ENCODE assay signal across 21 cellular contexts in genomic region chr4:190018201-190018920, GRCh38. TPM values are rescaled to one million over a fixed set of nuclear protein-coding genes. Genes with fewer than 3 reads are reported as not detected.
DNase-seq lines count a peak whose midpoint lies in the region; ATAC-seq and TF ChIP-seq lines count a peak whose summit lies in the region.
"Had no signal": no experiment of that assay in that cellular context is flagged by ENCODE, and none has a peak within 500 bp of the region (broad histone marks: within the 10 kb centered on the region; RNA-seq: fewer than 3 reads in every experiment).

No MANE protein-coding gene starts in this region.

- H3K9me3 Mint-ChIP-seq in activated CD4-positive, alpha-beta T cell treated with anti-CD3 and anti-CD28 coated beads, Interleukin-2, amount 10 ng/mL, durations not matched to agents 24 days and 14 days, result peaks cover 31% of the 10 kb centered on the region
- H3K9me3 Mint-ChIP-seq in GM23338, result peaks cover 50% of the 10 kb centered on the region
- no peaks in the 10 kb centered on the region for H3K9me3 Mint-ChIP-seq in central memory CD8-positive, alpha-beta T cell
- H3K9me3 Mint-ChIP-seq in natural killer cell treated with Interleukin-12 subunit alpha and Interleukin-12 subunit beta and Interleukin-15 and Interleukin-18, amount 100 ng/mL, for 72 hours, result no peaks in the 10 kb centered on the region

- H3K9me2 ChIP-seq in GM23338 (ENCODE audit: insufficient read depth), result no peaks in the 10 kb centered on the region

- H4K20me1 ChIP-seq in GM23338 (replicated peaks; ENCODE audit: insufficient read depth), result peaks cover 5% of the 10 kb centered on the region; the same call in 1 of the 2 replicates

- no peak overlapping the region for H3K4me3 Mint-ChIP-seq in activated CD4-positive, alpha-beta T cell treated with anti-CD3 and anti-CD28 coated beads, Interleukin-2, amount 10 ng/mL, durations not matched to agents 24 days and 14 days
- peak overlapping the region; percentile 70 for H3K4me3 Mint-ChIP-seq in GM23338
- H3K4me3 Mint-ChIP-seq in central memory CD8-positive, alpha-beta T cell, result peak overlapping the region; percentile 1
- peak overlapping the region; percentile 7 for H3K4me3 Mint-ChIP-seq in natural killer cell treated with Interleukin-12 subunit alpha and Interleukin-12 subunit beta and Interleukin-15 and Interleukin-18, amount 100 ng/mL, for 72 hours

- H3F3A ChIP-seq in GM23338 (replicated peaks; ENCODE audit: low read depth), result 0 out of 2 replicates have a peak, but pooled peaks cover 2% of the 10 kb centered on the region

- peaks cover 21% of the 10 kb centered on the region for H3K36me3 Mint-ChIP-seq in activated CD4-positive, alpha-beta T cell treated with anti-CD3 and anti-CD28 coated beads, Interleukin-2, amount 10 ng/mL, durations not matched to agents 24 days and 14 days (ENCODE audit: low read depth)
- peaks cover 15% of the 10 kb centered on the region; the same call in 2 of the 3 replicates for H3K36me3 Mint-ChIP-seq in GM23338 (ENCODE audit: low read depth)
- peaks cover 15% of the 10 kb centered on the region for H3K36me3 Mint-ChIP-seq in central memory CD8-positive, alpha-beta T cell (ENCODE audit: insufficient read depth)
- peaks cover 18% of the 10 kb centered on the region for H3K36me3 Mint-ChIP-seq in natural killer cell treated with Interleukin-12 subunit alpha and Interleukin-12 subunit beta and Interleukin-15 and Interleukin-18, amount 100 ng/mL, for 72 hours

- intact Hi-C loops in activated CD4-positive, alpha-beta T cell treated with anti-CD3 and anti-CD28 coated beads, Interleukin-2, amount 10 ng/mL, durations not matched to agents 24 days and 14 days (cut with micrococcal nuclease), result no loop called here

- H3K4me3 ChIP-seq in GM23338 (peak overlapping the region; percentile 54), coronary artery (no peak overlapping the region)
- H3K4me3 ChIP-seq: colonic mucosa, K562, mucosa of descending colon had no signal

- TF ChIP-seq CTCF in GM23338 (conservative IDR thresholded peaks at IDR 0.05; ENCODE audit: low read depth in 2 of 2) (no peak), coronary artery (IDR thresholded peaks at IDR 0.05) (no peak)

- H3K4me2 ChIP-seq in GM23338, result peak overlapping the region; percentile 76

- H3K4me1 Mint-ChIP-seq in activated CD4-positive, alpha-beta T cell treated with anti-CD3 and anti-CD28 coated beads, Interleukin-2, amount 10 ng/mL, durations not matched to agents 24 days and 14 days, result peaks cover 18% of the 10 kb centered on the region
- H3K4me1 Mint-ChIP-seq in GM23338, result peaks cover 44% of the 10 kb centered on the region
- peaks cover 46% of the 10 kb centered on the region for H3K4me1 Mint-ChIP-seq in central memory CD8-positive, alpha-beta T cell
- peaks cover 23 to 42% of the 10 kb centered on the region in 2 donors for H3K4me1 Mint-ChIP-seq in natural killer cell treated with Interleukin-12 subunit alpha and Interleukin-12 subunit beta and Interleukin-15 and Interleukin-18, amount 100 ng/mL, for 72 hours (ENCODE audit: low read depth in 2 of 2)

- H3K27ac Mint-ChIP-seq in activated CD4-positive, alpha-beta T cell treated with anti-CD3 and anti-CD28 coated beads, Interleukin-2, amount 10 ng/mL, durations not matched to agents 24 days and 14 days, result peak overlapping the region; percentile 78
- no peak overlapping the region for H3K27ac Mint-ChIP-seq in GM23338
- no peak overlapping the region for H3K27ac Mint-ChIP-seq in central memory CD8-positive, alpha-beta T cell (ENCODE audit: low read depth)
- peak overlapping the region in 1 of 2 donors; percentile 3 for H3K27ac Mint-ChIP-seq in natural killer cell treated with Interleukin-12 subunit alpha and Interleukin-12 subunit beta and Interleukin-15 and Interleukin-18, amount 100 ng/mL, for 72 hours

- H2AFZ ChIP-seq in GM23338, result peak overlapping the region; percentile 47; the same call in 1 of the 2 replicates

- H3K4me1 ChIP-seq in GM23338 (ENCODE audit: insufficient read depth), result peaks cover 10% of the 10 kb centered on the region
- H3K4me1 ChIP-seq: colonic mucosa had no signal

- peak; percentile 10 for ATAC-seq in GM23338
- ATAC-seq in central memory CD8-positive, alpha-beta T cell (replicated peaks; ENCODE audit: extremely low read depth, poor library complexity, severe bottlenecking), result no peak
- no peak for ATAC-seq in natural killer cell treated with Interleukin-12 subunit alpha and Interleukin-12 subunit beta and Interleukin-15 and Interleukin-18, amount 100 ng/mL, for 72 hours
- ATAC-seq: K562, mucosa of descending colon had no signal

- no peak overlapping the region for H3K27ac ChIP-seq in GM23338 (ENCODE audit: low read depth)
- no peak overlapping the region for H3K27ac ChIP-seq in coronary artery
- H3K27ac ChIP-seq: colonic mucosa had no signal

- peaks cover 90% of the 10 kb centered on the region for H3K27me3 ChIP-seq in GM23338 (ENCODE audit: insufficient read depth)

- DNase-seq in activated CD4-positive, alpha-beta T cell treated with anti-CD3 and anti-CD28 coated beads, Interleukin-2, amount 10 ng/mL, durations not matched to agents 24 days and 14 days, result no peak
- no peak for DNase-seq in activated CD4-positive, alpha-beta T cell treated with anti-CD3 and anti-CD28 coated beads, Interleukin-2, amount 50 U/mL, for 4 hours
- peak; percentile 46 for DNase-seq in GM23338 (ENCODE audit: low spot score)
- DNase-seq in central memory CD8-positive, alpha-beta T cell (ENCODE audit: low spot score in 2 of 2), result no peak
- DNase-seq in natural killer cell treated with Interleukin-12 subunit alpha and Interleukin-12 subunit beta and Interleukin-15 and Interleukin-18, amount 100 ng/mL, for 72 hours (ENCODE audit: low spot score), result no peak
- no peak for DNase-seq in coronary artery (ENCODE audit: low spot score)
- DNase-seq in activated CD4-positive, CD25-positive, alpha-beta regulatory T cell treated with anti-CD3 and anti-CD28 coated beads, Interleukin-2, amount 50 U/mL, for 72 hours, result no peak
- no peak for DNase-seq in NCI-H69 (lab: John Stamatoyannopoulos, UW)
- DNase-seq: Calu3, colonic mucosa, MM.1S, mucosa of descending colon, NCI-H1436 treated with DMSO at 0.1 percent for 48 hours, NCI-H2171 treated with DMSO at 0.1 percent for 48 hours, NCI-H526 treated with DMSO at 0.1 percent for 48 hours, occipital lobe had no signal

- peaks cover 67% of the 10 kb centered on the region for H3K27me3 Mint-ChIP-seq in activated CD4-positive, alpha-beta T cell treated with anti-CD3 and anti-CD28 coated beads, Interleukin-2, amount 10 ng/mL, durations not matched to agents 24 days and 14 days
- H3K27me3 Mint-ChIP-seq in GM23338 (ENCODE audit: insufficient read depth, low read depth, poor library complexity), result peaks cover 85% of the 10 kb centered on the region
- H3K27me3 Mint-ChIP-seq in central memory CD8-positive, alpha-beta T cell, result peaks cover 77% of the 10 kb centered on the region
- peaks cover 48 to 61% of the 10 kb centered on the region in 2 donors for H3K27me3 Mint-ChIP-seq in natural killer cell treated with Interleukin-12 subunit alpha and Interleukin-12 subunit beta and Interleukin-15 and Interleukin-18, amount 100 ng/mL, for 72 hours

- no peaks in the 10 kb centered on the region for H3K36me3 ChIP-seq in GM23338 (ENCODE audit: insufficient read depth)
- H3K36me3 ChIP-seq: colonic mucosa had no signal

- H3K79me2 ChIP-seq in GM23338 (replicated peaks; ENCODE audit: insufficient read depth), result no peaks in the 10 kb centered on the region

TF ChIP-seq in GM23338, 12 proteins besides CTCF, POLR2A, EP300 and RAD21 (continues in another document):
- TF ChIP-seq EZH2 (IDR thresholded peaks at IDR 0.05; ENCODE audit: low read depth, unreplicated experiment), result peak; percentile 96
- no peak for TF ChIP-seq ZNF331 (CRISPR knock-in tag; IDR thresholded peaks at IDR 0.05; ENCODE audit: low read depth)
- no peak for TF ChIP-seq REST (IDR thresholded peaks at IDR 0.05; ENCODE audit: unreplicated experiment)

RNA-seq across cellular contexts. Expression of gene FRG2, which starts 8.7 kb away (rescaled TPM):
- total RNA-seq in activated CD4-positive, alpha-beta T cell treated with anti-CD3 and anti-CD28 coated beads, Interleukin-2, amount 10 ng/mL, durations not matched to agents 24 days and 14 days, result not detected in 2 replicates
- total RNA-seq in GM23338 (2014; rRNA removed; shearing (Covaris generic)), result not detected in 2 replicates
- polyA plus RNA-seq in GM23338 (2016; fragmentation: Nextera tagmentation; extraction: Ambion mirVana), result not detected in 2 replicates
- total RNA-seq in natural killer cell treated with Interleukin-12 subunit alpha and Interleukin-12 subunit beta and Interleukin-15 and Interleukin-18, amount 100 ng/mL, for 72 hours, result not detected
- total RNA-seq: A172, Calu3, colonic mucosa, liver, mucosa of descending colon, occipital lobe, temporal lobe had no signal
- polyA plus RNA-seq: BJ, liver had no signal

RNA-seq across cellular contexts. Expression of gene DBET, which starts 45.9 kb away (rescaled TPM):
- not detected in 2 replicates for total RNA-seq in activated CD4-positive, alpha-beta T cell treated with anti-CD3 and anti-CD28 coated beads, Interleukin-2, amount 10 ng/mL, durations not matched to agents 24 days and 14 days
- total RNA-seq in GM23338 (2014; rRNA removed; shearing (Covaris generic)), result not detected in 2 replicates
- 0.08 TPM in 1 of 2 replicates, not detected in the other for polyA plus RNA-seq in GM23338 (2016; fragmentation: Nextera tagmentation; extraction: Ambion mirVana)
- not detected for total RNA-seq in natural killer cell treated with Interleukin-12 subunit alpha and Interleukin-12 subunit beta and Interleukin-15 and Interleukin-18, amount 100 ng/mL, for 72 hours
- total RNA-seq: A172, Calu3, colonic mucosa, K562, liver, mucosa of descending colon, occipital lobe, temporal lobe had no signal
- polyA plus RNA-seq: BJ, K562, liver had no signal
